16 cellular contexts compared by ENCODE assay signal in genomic region chr7:125568799-125569198, GRCh38.
DNase-seq lines count a peak whose midpoint lies in the region; ATAC-seq and TF ChIP-seq lines count a peak whose summit lies in the region.
"Had no signal": no experiment of that assay in that cellular context is flagged by ENCODE, and none has a peak within 500 bp of the region (broad histone marks: within the 10 kb centered on the region; RNA-seq: fewer than 3 reads in every experiment).

No MANE protein-coding gene starts in this region.

- TF ChIP-seq CTCF in osteocyte (IDR thresholded peaks at IDR 0.05) = no peak

- H3K27ac Mint-ChIP-seq in osteocyte (ENCODE audit: unreplicated experiment) = no peak overlapping the region
- no peak overlapping the region for H3K27ac Mint-ChIP-seq in T-helper 2 cell treated with Interferon-gamma antibody and Interleukin-4, amounts not matched to agents 5 μg/mL and 100 μg/mL, for 36 hours
- H3K27ac Mint-ChIP-seq: activated CD4-positive, alpha-beta T cell treated with anti-CD3 and anti-CD28 coated beads, Interleukin-2, amount 10 ng/mL, durations not matched to agents 7 days and 5 days; activated naive CD4-positive, alpha-beta T cell treated with anti-CD3 and anti-CD28 coated beads, Interleukin-2, amount 50 U/mL, for 24 hours; B cell had no signal

- no peaks in the 10 kb centered on the region for H3K4me1 Mint-ChIP-seq in osteocyte (ENCODE audit: unreplicated experiment)
- no peaks in the 10 kb centered on the region for H3K4me1 Mint-ChIP-seq in T-helper 2 cell treated with Interferon-gamma antibody and Interleukin-4, amounts not matched to agents 5 μg/mL and 100 μg/mL, for 36 hours (ENCODE audit: low read depth)
- H3K4me1 Mint-ChIP-seq: activated CD4-positive, alpha-beta T cell treated with anti-CD3 and anti-CD28 coated beads, Interleukin-2, amount 10 ng/mL, durations not matched to agents 7 days and 5 days; activated naive CD4-positive, alpha-beta T cell treated with anti-CD3 and anti-CD28 coated beads, Interleukin-2, amount 50 U/mL, for 24 hours; B cell had no signal

- H3K36me3 Mint-ChIP-seq in osteocyte (ENCODE audit: unreplicated experiment) = no peaks in the 10 kb centered on the region
- H3K36me3 Mint-ChIP-seq in T-helper 2 cell treated with Interferon-gamma antibody and Interleukin-4, amounts not matched to agents 5 μg/mL and 100 μg/mL, for 36 hours (ENCODE audit: low read depth) = no peaks in the 10 kb centered on the region
- H3K36me3 Mint-ChIP-seq: activated naive CD4-positive, alpha-beta T cell treated with anti-CD3 and anti-CD28 coated beads, Interleukin-2, amount 50 U/mL, for 24 hours had no signal

- H3K27me3 Mint-ChIP-seq in osteocyte (ENCODE audit: unreplicated experiment) = no peaks in the 10 kb centered on the region
- H3K27me3 Mint-ChIP-seq in T-helper 2 cell treated with Interferon-gamma antibody and Interleukin-4, amounts not matched to agents 5 μg/mL and 100 μg/mL, for 36 hours (ENCODE audit: low read depth) = no peaks in the 10 kb centered on the region
- H3K27me3 Mint-ChIP-seq: activated CD4-positive, alpha-beta T cell treated with anti-CD3 and anti-CD28 coated beads, Interleukin-2, amount 10 ng/mL, durations not matched to agents 7 days and 5 days; activated naive CD4-positive, alpha-beta T cell treated with anti-CD3 and anti-CD28 coated beads, Interleukin-2, amount 50 U/mL, for 24 hours; B cell had no signal

- no peak overlapping the region for H3K4me3 Mint-ChIP-seq in osteocyte (ENCODE audit: unreplicated experiment)
- H3K4me3 Mint-ChIP-seq in T-helper 2 cell treated with Interferon-gamma antibody and Interleukin-4, amounts not matched to agents 5 μg/mL and 100 μg/mL, for 36 hours = no peak overlapping the region
- H3K4me3 Mint-ChIP-seq: activated CD4-positive, alpha-beta T cell treated with anti-CD3 and anti-CD28 coated beads, Interleukin-2, amount 10 ng/mL, durations not matched to agents 7 days and 5 days; activated naive CD4-positive, alpha-beta T cell treated with anti-CD3 and anti-CD28 coated beads, Interleukin-2, amount 50 U/mL, for 24 hours; B cell had no signal

- no peak for DNase-seq in osteocyte (ENCODE audit: extremely low spot score, unreplicated experiment)
- no peak for DNase-seq in DMS 273 treated with DMSO at 0.1 percent for 48 hours (lab: John Stamatoyannopoulos, UW)
- DNase-seq in hypothalamus (lab: John Stamatoyannopoulos, UW) = no peak
- DNase-seq in T-helper 2 cell treated with Interferon-gamma antibody and Interleukin-4, amounts not matched to agents 5 μg/mL and 100 μg/mL, for 36 hours (ENCODE audit: low spot score) = no peak
- DNase-seq: activated CD4-positive, alpha-beta T cell treated with anti-CD3 and anti-CD28 coated beads, Interleukin-2, amount 10 ng/mL, durations not matched to agents 7 days and 5 days; cortex of kidney; foreskin keratinocyte; HCEC 1CT; occipital lobe; stomach had no signal

- ATAC-seq in GM18498 (IDR thresholded peaks at IDR 0.05; ENCODE audit: unreplicated experiment) (peak; percentile 97), GM19455 (IDR thresholded peaks at IDR 0.05; ENCODE audit: unreplicated experiment) (peak; percentile 100), HG02884 (IDR thresholded peaks at IDR 0.05; ENCODE audit: unreplicated experiment) (peak; percentile 96), HG03558 (IDR thresholded peaks at IDR 0.05; ENCODE audit: extremely low read depth, unreplicated experiment) (peak; percentile 79)
- ATAC-seq: foreskin keratinocyte had no signal

- H3K9me3 Mint-ChIP-seq in osteocyte (ENCODE audit: unreplicated experiment) = no peaks in the 10 kb centered on the region
- H3K9me3 Mint-ChIP-seq in T-helper 2 cell treated with Interferon-gamma antibody and Interleukin-4, amounts not matched to agents 5 μg/mL and 100 μg/mL, for 36 hours = peaks cover 3% of the 10 kb centered on the region
- H3K9me3 Mint-ChIP-seq: activated CD4-positive, alpha-beta T cell treated with anti-CD3 and anti-CD28 coated beads, Interleukin-2, amount 10 ng/mL, durations not matched to agents 7 days and 5 days; activated naive CD4-positive, alpha-beta T cell treated with anti-CD3 and anti-CD28 coated beads, Interleukin-2, amount 50 U/mL, for 24 hours had no signal
